ENCODE assay signal across 1 cellular context in the genomic region with DNA sequence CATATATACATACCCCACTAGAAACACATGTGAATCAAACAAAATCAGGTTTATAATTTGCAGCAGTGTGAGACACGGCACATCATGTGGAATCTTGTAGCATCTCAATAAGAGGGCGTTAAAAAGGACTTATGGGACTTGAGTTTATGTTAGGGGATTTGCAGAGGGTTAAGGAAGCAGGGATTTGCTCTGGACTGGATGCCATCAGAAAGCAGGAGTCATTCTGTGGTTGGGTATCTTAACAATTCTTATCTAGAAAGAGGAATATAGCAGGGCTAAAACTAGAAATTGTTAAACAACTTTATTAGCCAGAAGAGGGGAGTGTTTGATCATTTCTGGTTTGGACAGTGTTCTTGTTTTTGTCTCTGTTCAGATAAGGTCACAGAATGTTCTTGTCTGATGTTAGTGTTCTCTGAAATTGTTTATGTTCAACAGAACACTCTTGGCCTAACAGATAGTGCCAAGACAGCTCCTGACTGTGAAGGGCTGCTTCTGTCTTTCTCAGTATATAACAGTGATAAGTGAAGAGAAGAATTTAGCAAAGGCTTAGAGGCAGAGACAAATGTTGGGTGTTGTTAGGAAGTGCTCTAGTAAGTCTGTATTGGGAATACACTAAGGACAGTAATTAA.
TF ChIP-seq lines count a peak whose summit lies in the region.

No MANE protein-coding gene starts in this region.

TF ChIP-seq in HCT116, 20 proteins besides CTCF, POLR2A, EP300 and RAD21 (continued from another document):
- TF ChIP-seq, protein P1, sequence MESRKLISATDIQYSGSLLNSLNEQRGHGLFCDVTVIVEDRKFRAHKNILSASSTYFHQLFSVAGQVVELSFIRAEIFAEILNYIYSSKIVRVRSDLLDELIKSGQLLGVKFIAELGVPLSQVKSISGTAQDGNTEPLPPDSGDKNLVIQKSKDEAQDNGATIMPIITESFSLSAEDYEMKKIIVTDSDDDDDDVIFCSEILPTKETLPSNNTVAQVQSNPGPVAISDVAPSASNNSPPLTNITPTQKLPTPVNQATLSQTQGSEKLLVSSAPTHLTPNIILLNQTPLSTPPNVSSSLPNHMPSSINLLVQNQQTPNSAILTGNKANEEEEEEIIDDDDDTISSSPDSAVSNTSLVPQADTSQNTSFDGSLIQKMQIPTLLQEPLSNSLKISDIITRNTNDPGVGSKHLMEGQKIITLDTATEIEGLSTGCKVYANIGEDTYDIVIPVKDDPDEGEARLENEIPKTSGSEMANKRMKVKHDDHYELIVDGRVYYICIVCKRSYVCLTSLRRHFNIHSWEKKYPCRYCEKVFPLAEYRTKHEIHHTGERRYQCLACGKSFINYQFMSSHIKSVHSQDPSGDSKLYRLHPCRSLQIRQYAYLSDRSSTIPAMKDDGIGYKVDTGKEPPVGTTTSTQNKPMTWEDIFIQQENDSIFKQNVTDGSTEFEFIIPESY (IDR thresholded peaks at IDR 0.05; ENCODE audit: extremely low read depth, insufficient replicate concordance, low read length) = no peak
- no peak for TF ChIP-seq CEBPB (IDR thresholded peaks at IDR 0.05; ENCODE audit: low read depth)
- no peak for TF ChIP-seq EGR1 (IDR thresholded peaks at IDR 0.05; ENCODE audit: low read depth)
- TF ChIP-seq, protein P2, sequence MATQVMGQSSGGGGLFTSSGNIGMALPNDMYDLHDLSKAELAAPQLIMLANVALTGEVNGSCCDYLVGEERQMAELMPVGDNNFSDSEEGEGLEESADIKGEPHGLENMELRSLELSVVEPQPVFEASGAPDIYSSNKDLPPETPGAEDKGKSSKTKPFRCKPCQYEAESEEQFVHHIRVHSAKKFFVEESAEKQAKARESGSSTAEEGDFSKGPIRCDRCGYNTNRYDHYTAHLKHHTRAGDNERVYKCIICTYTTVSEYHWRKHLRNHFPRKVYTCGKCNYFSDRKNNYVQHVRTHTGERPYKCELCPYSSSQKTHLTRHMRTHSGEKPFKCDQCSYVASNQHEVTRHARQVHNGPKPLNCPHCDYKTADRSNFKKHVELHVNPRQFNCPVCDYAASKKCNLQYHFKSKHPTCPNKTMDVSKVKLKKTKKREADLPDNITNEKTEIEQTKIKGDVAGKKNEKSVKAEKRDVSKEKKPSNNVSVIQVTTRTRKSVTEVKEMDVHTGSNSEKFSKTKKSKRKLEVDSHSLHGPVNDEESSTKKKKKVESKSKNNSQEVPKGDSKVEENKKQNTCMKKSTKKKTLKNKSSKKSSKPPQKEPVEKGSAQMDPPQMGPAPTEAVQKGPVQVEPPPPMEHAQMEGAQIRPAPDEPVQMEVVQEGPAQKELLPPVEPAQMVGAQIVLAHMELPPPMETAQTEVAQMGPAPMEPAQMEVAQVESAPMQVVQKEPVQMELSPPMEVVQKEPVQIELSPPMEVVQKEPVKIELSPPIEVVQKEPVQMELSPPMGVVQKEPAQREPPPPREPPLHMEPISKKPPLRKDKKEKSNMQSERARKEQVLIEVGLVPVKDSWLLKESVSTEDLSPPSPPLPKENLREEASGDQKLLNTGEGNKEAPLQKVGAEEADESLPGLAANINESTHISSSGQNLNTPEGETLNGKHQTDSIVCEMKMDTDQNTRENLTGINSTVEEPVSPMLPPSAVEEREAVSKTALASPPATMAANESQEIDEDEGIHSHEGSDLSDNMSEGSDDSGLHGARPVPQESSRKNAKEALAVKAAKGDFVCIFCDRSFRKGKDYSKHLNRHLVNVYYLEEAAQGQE (IDR thresholded peaks at IDR 0.05; ENCODE audit: low read depth) = no peak
- no peak for TF ChIP-seq SP1 (IDR thresholded peaks at IDR 0.05; ENCODE audit: low read depth)
- no peak for TF ChIP-seq YY1 (IDR thresholded peaks at IDR 0.05; ENCODE audit: extremely low read depth, insufficient replicate concordance, low read depth, low read length)
